30 cellular contexts compared by ENCODE assay signal in the genomic region with DNA sequence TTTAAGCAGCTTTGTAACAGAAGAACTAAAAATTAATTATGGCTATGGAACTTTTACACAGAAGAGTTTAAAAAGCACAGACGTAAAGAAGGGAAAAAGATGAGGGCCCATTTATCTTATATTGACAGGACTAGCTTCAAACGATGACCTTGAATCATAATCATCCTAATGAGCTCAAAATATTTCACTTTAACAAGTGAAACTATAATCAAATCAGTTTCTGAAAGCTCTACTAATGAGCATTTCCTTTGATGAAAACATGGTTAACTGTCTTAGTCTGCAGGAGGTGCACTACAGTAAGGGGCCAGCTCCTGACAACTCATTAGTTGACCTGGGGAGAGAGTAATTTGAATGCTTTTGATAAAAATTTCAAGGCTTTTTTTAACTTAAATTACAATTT.
"Had no signal": no experiment of that assay in that cellular context is flagged by ENCODE, and none has a peak within 500 bp of the region (broad histone marks: within the 10 kb centered on the region; RNA-seq: fewer than 3 reads in every experiment).

No MANE protein-coding gene starts in this region.

- H2AFZ ChIP-seq: neural progenitor cell, parathyroid adenoma had no signal

- DNase-seq: hypothalamus; immature natural killer cell; kidney; left colon; left lung; lower lobe of right lung; mammary epithelial cell; mesenchymal stem cell; naive B cell; natural killer cell; nephron progenitor cell; occipital lobe; psoas muscle; right lobe of liver; stimulated activated CD4-positive, alpha-beta T cell treated with anti-CD3 and anti-CD28 coated beads, Interleukin-1b, Interleukin-23, amount 100 ng/mL, for 48 hours; stimulated activated CD4-positive, alpha-beta T cell treated with anti-CD3 and anti-CD28 coated beads, Interleukin-2, amount 100 ng/mL, for 48 hours; stimulated activated CD4-positive, alpha-beta T cell treated with anti-CD3 and anti-CD28 coated beads, Interleukin-4, amount 100 ng/mL, for 4 hours; stimulated activated CD8-positive, alpha-beta memory T cell treated with anti-CD3 and anti-CD28 coated beads, Interleukin-4, amount 100 ng/mL, for 48 hours; stimulated activated naive CD4-positive, alpha-beta T cell treated with Interleukin-2 at 50 U/mL for 16 hours; stimulated activated naive CD8-positive, alpha-beta T cell treated with anti-CD3 and anti-CD28 coated beads, Interleukin-15, amount 100 ng/mL, for 72 hours; substantia nigra had no signal

- H3K4me2 ChIP-seq: neural progenitor cell, smooth muscle cell had no signal

- H3K36me3 ChIP-seq: left lung, lower lobe of right lung, neural progenitor cell, neutrophil, right atrium auricular region, right lobe of liver, tibial nerve, vagina had no signal

- H3K4me1 ChIP-seq: left lung, lower lobe of right lung, parathyroid adenoma, psoas muscle, right atrium auricular region, right lobe of liver, tibial nerve, vagina had no signal

- H3K79me2 ChIP-seq: parathyroid adenoma had no signal

- H3K27ac ChIP-seq: left lung, lower lobe of right lung, neural progenitor cell, neutrophil, parathyroid adenoma, psoas muscle, right atrium auricular region, right lobe of liver, tibial nerve, vagina had no signal

- H3K4me3 ChIP-seq: left lung, lower lobe of right lung, neural progenitor cell, psoas muscle, right atrium auricular region, right lobe of liver, smooth muscle cell, tibial nerve, vagina had no signal

- ATAC-seq: left colon; left lung; lower lobe of right lung; natural killer cell; psoas muscle; right lobe of liver; stimulated activated memory B cell treated with anti-CD40 and anti-IgM and Interleukin-4, amounts not matched to agents 10 μg/mL and 1 μg/mL and 100 μg/mL, for 72 hours; stimulated activated naive CD8-positive, alpha-beta T cell treated with anti-CD3 and anti-CD28 coated beads, Interleukin-15, amount 100 ng/mL, for 72 hours had no signal

- H3K9ac ChIP-seq: neural progenitor cell, parathyroid adenoma had no signal

- H3K27me3 ChIP-seq: left lung, neural progenitor cell, neutrophil, right atrium auricular region, right lobe of liver, tibial nerve, vagina had no signal

- H3K9me3 ChIP-seq: left lung, lower lobe of right lung, neutrophil, psoas muscle, right atrium auricular region, right lobe of liver, tibial nerve, vagina had no signal

- FAIRE-seq: islet of Langerhans, kidney had no signal
